Comparison of ENCODE assay signal across 29 cellular contexts in the genomic region with DNA sequence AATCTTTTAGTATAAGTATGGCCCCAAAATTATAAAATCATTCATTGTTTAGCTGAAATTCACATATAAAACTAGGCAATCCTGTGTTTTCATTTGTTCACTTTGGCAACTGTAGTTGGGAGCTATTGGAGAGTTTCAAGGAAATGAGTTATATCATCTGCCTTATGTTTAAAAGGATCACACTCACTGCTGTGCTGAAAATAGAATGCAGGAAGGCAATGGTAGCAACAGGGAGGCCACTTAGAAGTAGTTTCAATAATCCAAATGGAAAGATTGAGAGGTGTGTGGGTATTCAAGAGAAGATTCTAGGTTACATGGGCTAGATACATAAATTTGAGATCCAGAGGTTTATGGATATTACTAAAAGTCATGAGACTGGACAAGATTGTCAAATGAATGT.
"Had no signal": no experiment of that assay in that cellular context is flagged by ENCODE, and none has a peak within 500 bp of the region (broad histone marks: within the 10 kb centered on the region; RNA-seq: fewer than 3 reads in every experiment).

No MANE protein-coding gene starts in this region.

- ATAC-seq: natural killer cell; pancreas; right cardiac atrium; right lobe of liver; stimulated activated memory B cell treated with anti-CD40 and anti-IgM and Interleukin-4, amounts not matched to agents 10 μg/mL and 1 μg/mL and 100 μg/mL, for 72 hours; stimulated activated naive CD8-positive, alpha-beta T cell treated with anti-CD3 and anti-CD28 coated beads, Interleukin-15, amount 100 ng/mL, for 72 hours; stimulated activated naive CD8-positive, alpha-beta T cell treated with anti-CD3 and anti-CD28 coated beads, Interleukin-15, Interleukin-2, amounts not matched to agents 100 U/mL and 50 U/mL, for 24 hours; upper lobe of right lung had no signal

- H3K4me2 ChIP-seq: smooth muscle cell had no signal

- DNase-seq: naive B cell; natural killer cell; nucleus accumbens; pancreas; posterior cingulate gyrus; psoas muscle; right cardiac atrium; right lobe of liver; sigmoid colon; spleen; stimulated activated CD4-positive, alpha-beta T cell treated with anti-CD3 and anti-CD28 coated beads, Interleukin-12 subunit alpha, Interleukin-12 subunit beta, amount 100 ng/mL, for 4 hours; stimulated activated CD4-positive, alpha-beta T cell treated with anti-CD3 and anti-CD28 coated beads, Interleukin-1b, Interleukin-23, amount 100 ng/mL, for 48 hours; stimulated activated CD4-positive, alpha-beta T cell treated with anti-CD3 and anti-CD28 coated beads, Interleukin-4, amount 100 ng/mL, for 1 hour; stimulated activated CD4-positive, alpha-beta T cell treated with anti-CD3 and anti-CD28 coated beads, Interleukin-4, amount 100 ng/mL, for 4 hours; stimulated activated CD8-positive, alpha-beta memory T cell treated with anti-CD3 and anti-CD28 coated beads, Interleukin-4, amount 100 ng/mL, for 48 hours; stimulated activated naive CD4-positive, alpha-beta T cell; stimulated activated naive CD8-positive, alpha-beta T cell treated with anti-CD3 and anti-CD28 coated beads, Interleukin-15, amount 100 ng/mL, for 72 hours; stimulated activated naive CD8-positive, alpha-beta T cell treated with anti-CD3 and anti-CD28 coated beads, Interleukin-15, Interleukin-2, amounts not matched to agents 100 U/mL and 50 U/mL, for 24 hours; substantia nigra; testis; tibial artery; transverse colon; upper lobe of right lung; uterus had no signal

- H3K9me3 ChIP-seq: neutrophil, pancreas, psoas muscle, right lobe of liver, sigmoid colon, spleen, suprapubic skin, testis, tibial artery, transverse colon, upper lobe of right lung, uterus had no signal

- H3K4me3 ChIP-seq: pancreas, psoas muscle, right lobe of liver, sigmoid colon, skin epidermis, smooth muscle cell, spleen, suprapubic skin, testis, tibial artery, transverse colon, upper lobe of right lung, uterus had no signal

- H3K4me1 ChIP-seq: right lobe of liver, spleen, testis, upper lobe of right lung, uterus had no signal

- H3K27me3 ChIP-seq: neutrophil, pancreas, right lobe of liver, sigmoid colon, spleen, suprapubic skin, testis, tibial artery, transverse colon, upper lobe of right lung, uterus had no signal

- H3K36me3 ChIP-seq: neutrophil, pancreas, right lobe of liver, sigmoid colon, spleen, suprapubic skin, tibial artery, transverse colon, upper lobe of right lung, uterus had no signal

- H3K27ac ChIP-seq: neutrophil, pancreas, psoas muscle, right lobe of liver, sigmoid colon, skin epidermis, spleen, suprapubic skin, testis, tibial artery, transverse colon, upper lobe of right lung, uterus had no signal

- FAIRE-seq: pancreas had no signal
